Comparison of ENCODE assay signal across 12 cellular contexts in genomic region chr2:898319-898718, GRCh38. TPM values are rescaled to one million over a fixed set of nuclear protein-coding genes. Genes with fewer than 3 reads are reported as not detected.
A peak's percentile ranks its signal among the peaks of the same experiment; 100 is the strongest.
DNase-seq lines count a peak whose midpoint lies in the region; ATAC-seq and TF ChIP-seq lines count a peak whose summit lies in the region.
"Had no signal": no experiment of that assay in that cellular context is flagged by ENCODE, and none has a peak within 500 bp of the region (broad histone marks: within the 10 kb centered on the region; RNA-seq: fewer than 3 reads in every experiment).

No MANE protein-coding gene starts in this region.

- no peak overlapping the region for H2BK5ac ChIP-seq in mesenchymal stem cell (ENCODE audit: low read depth, low read length, poor library complexity, severe bottlenecking)

- no peaks in the 10 kb centered on the region for H3K9me2 ChIP-seq in hepatocyte (replicated peaks; ENCODE audit: insufficient read depth)

- no peak overlapping the region for H2AK5ac ChIP-seq in mesenchymal stem cell (ENCODE audit: low read length, severe bottlenecking)

- H2BK120ac ChIP-seq in mesenchymal stem cell (ENCODE audit: low read depth, low read length) = no peak overlapping the region

- peak; percentile 81 for TF ChIP-seq CTCF in C4-2B (conservative IDR thresholded peaks at IDR 0.05)
- TF ChIP-seq CTCF in hepatocyte (IDR thresholded peaks at IDR 0.05; ENCODE audit: poor library complexity) = peak; percentile 11

- no peak overlapping the region for H3K4me3 ChIP-seq in hepatocyte
- H3K4me3 ChIP-seq in mesenchymal stem cell (ENCODE audit: insufficient read depth in 1 of 2, low read depth in 1 of 2, low read length in 2 of 2) = no peak overlapping the region

- H3K79me1 ChIP-seq in mesenchymal stem cell (replicated peaks; ENCODE audit: low read length, poor library complexity, severe bottlenecking) = no peaks in the 10 kb centered on the region

- no peak overlapping the region for H4K91ac ChIP-seq in mesenchymal stem cell (ENCODE audit: low read length)

- no peaks in the 10 kb centered on the region for H3K79me2 ChIP-seq in hepatocyte

- H3K27me3 ChIP-seq in hepatocyte (no peaks in the 10 kb centered on the region), mesenchymal stem cell (ENCODE audit: control insufficient read depth in 1 of 2, insufficient read depth in 1 of 2, low read length in 2 of 2) (peaks cover 0 to 14% of the 10 kb centered on the region in 2 experiments)

- no peak overlapping the region for H3K14ac ChIP-seq in mesenchymal stem cell (ENCODE audit: low read length in 2 of 2)

- peak; percentile 44 for ATAC-seq in GM21360 (IDR thresholded peaks at IDR 0.05; ENCODE audit: unreplicated experiment)
- ATAC-seq: left cardiac atrium, sciatic nerve had no signal

- H3K4me2 ChIP-seq in hepatocyte (no peak overlapping the region), mesenchymal stem cell (ENCODE audit: low read length, poor library complexity, severe bottlenecking) (no peak overlapping the region)

- H3K9me3 ChIP-seq in hepatocyte (ENCODE audit: low read depth) (no peaks in the 10 kb centered on the region), mesenchymal stem cell (ENCODE audit: control insufficient read depth, low read length) (peaks cover 16% of the 10 kb centered on the region)

- H3K18ac ChIP-seq in mesenchymal stem cell (ENCODE audit: low read depth in 1 of 2, low read length in 2 of 2) = no peak overlapping the region

- H3K4ac ChIP-seq in mesenchymal stem cell (ENCODE audit: low read depth in 1 of 2, low read length in 2 of 2) = no peak overlapping the region

- 65% methylated on average over 2 of the region's 2 CpGs for WGBS in hepatocyte (ENCODE audit: low lambda C conversion rate, missing lambda C conversion rate)
- 92% methylated on average over 2 of the region's 2 CpGs for WGBS in mesenchymal stem cell

- H2BK15ac ChIP-seq in mesenchymal stem cell (ENCODE audit: low read depth, poor library complexity, severe bottlenecking) = no peak overlapping the region

- no peak overlapping the region for H4K8ac ChIP-seq in mesenchymal stem cell (ENCODE audit: low read length)

- H2BK12ac ChIP-seq in mesenchymal stem cell (ENCODE audit: low read length in 2 of 2) = no peak overlapping the region

- H2AFZ ChIP-seq in hepatocyte (no peak overlapping the region), mesenchymal stem cell (ENCODE audit: low read depth, low read length) (no peak overlapping the region)

- H3K23ac ChIP-seq in mesenchymal stem cell (ENCODE audit: low read length in 2 of 2) = no peak overlapping the region

- H3K36me3 ChIP-seq in hepatocyte (replicated peaks; ENCODE audit: insufficient read depth, low read depth) = no peaks in the 10 kb centered on the region
- H3K36me3 ChIP-seq in mesenchymal stem cell (ENCODE audit: control insufficient read depth in 1 of 2, insufficient read depth in 2 of 2, low read depth in 1 of 2, low read length in 2 of 2) = no peaks in the 10 kb centered on the region

- H3K9ac ChIP-seq in mesenchymal stem cell (ENCODE audit: low read length) = no peak overlapping the region

- DNase-seq in NCI-H524 (lab: John Stamatoyannopoulos, UW) (peak; percentile 30 to 58), hepatocyte (ENCODE audit: low spot score) (peak; percentile 21), RKO (ENCODE audit: low spot score) (no peak), mesenchymal stem cell (no peak), 8988T (no peak), globus pallidus (ENCODE audit: low spot score) (no peak)
- DNase-seq: left cardiac atrium, NCI-H187 had no signal

- no peaks in the 10 kb centered on the region for H4K20me1 ChIP-seq in hepatocyte (ENCODE audit: insufficient read depth, poor library complexity, severe bottlenecking)

- H3K27ac ChIP-seq in C4-2B (no peak overlapping the region), hepatocyte (no peak overlapping the region), mesenchymal stem cell (ENCODE audit: low read length, poor library complexity, severe bottlenecking) (no peak overlapping the region)

- H3K4me1 ChIP-seq in hepatocyte (ENCODE audit: insufficient read depth) (no peaks in the 10 kb centered on the region), mesenchymal stem cell (ENCODE audit: control insufficient read depth, insufficient read depth, low read depth, low read length) (no peaks in the 10 kb centered on the region)

RNA-seq across cellular contexts. Expression of gene SNTG2, which starts 52.3 kb away (rescaled TPM):
- not detected in 2 replicates for total RNA-seq in hepatocyte
- not detected in 2 replicates for polyA plus RNA-seq in hepatocyte
- polyA plus RNA-seq in mesenchymal stem cell (2013, experiment 1 of 2) = 0.15 TPM
- 0.08 TPM for polyA plus RNA-seq in mesenchymal stem cell (2013, experiment 2 of 2)
- total RNA-seq: T-helper 1 cell treated with Interleukin-12 subunit alpha and Interleukin-12 subunit beta and Interleukin-4 antibody, amounts not matched to agents 30 ng/mL and 1 ng/mL, for 36 hours had no signal

Comparison
In these comparisons a context has a peak if more than half of its experiments do, and no peak if none do; other contexts are left out.
1. DNase-seq: peak in NCI-H524 (2 of 2) and hepatocyte (single experiment); none in RKO (single experiment), mesenchymal stem cell (single experiment), 8988T (single experiment) and globus pallidus (single experiment).